ENCODE assay signal across 11 cellular contexts in the genomic region with DNA sequence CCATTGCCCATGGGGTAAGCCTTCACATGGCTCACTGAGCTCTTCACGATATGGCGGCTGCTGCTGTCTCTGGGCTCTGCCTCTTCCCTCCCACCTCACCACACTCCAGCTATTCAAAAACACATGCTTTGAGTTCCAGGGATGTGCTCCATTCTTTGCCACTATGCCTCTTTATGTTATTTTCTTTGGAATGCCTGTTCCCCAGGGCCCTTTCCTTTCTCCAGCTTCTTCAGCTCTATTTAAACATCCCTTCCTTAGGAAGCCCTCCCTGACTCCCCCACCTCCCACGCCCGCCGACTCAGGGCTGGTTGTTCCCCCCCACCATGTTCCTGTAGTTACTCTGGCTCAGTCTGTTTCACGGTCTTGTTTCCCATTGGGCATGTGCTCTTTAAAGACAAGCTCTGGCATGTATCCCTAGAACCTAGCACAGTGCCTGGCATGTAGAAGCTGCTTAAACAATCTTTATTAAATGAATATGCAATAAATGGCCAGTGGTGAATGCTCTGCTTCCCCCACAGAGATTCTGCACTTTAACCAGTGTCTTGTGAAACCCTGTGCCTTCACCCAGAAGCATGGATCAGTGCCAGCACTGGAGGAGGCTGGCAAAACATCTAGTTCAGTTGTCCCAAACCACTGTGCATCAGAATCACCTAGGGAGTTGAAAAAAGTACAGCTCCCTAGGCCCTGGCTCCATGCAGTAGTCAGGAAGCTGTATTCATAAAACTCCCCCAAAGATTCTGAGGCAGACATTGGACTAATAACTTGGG. TPM values are rescaled to one million over a fixed set of nuclear protein-coding genes. Genes with fewer than 3 reads are reported as not detected.
A peak's percentile ranks its signal among the peaks of the same experiment; 100 is the strongest.
DNase-seq lines count a peak whose midpoint lies in the region; ATAC-seq and TF ChIP-seq lines count a peak whose summit lies in the region.
"Had no signal": no experiment of that assay in that cellular context is flagged by ENCODE, and none has a peak within 500 bp of the region (broad histone marks: within the 10 kb centered on the region; RNA-seq: fewer than 3 reads in every experiment).

No MANE protein-coding gene starts in this region.

- H3K79me2 ChIP-seq in osteoblast (ENCODE audit: insufficient read depth, low read length) (no peaks in the 10 kb centered on the region), PC-3 (ENCODE audit: low read length) (no peaks in the 10 kb centered on the region)

- peak overlapping the region; percentile 43 for H3K4me2 ChIP-seq in osteoblast (ENCODE audit: insufficient read depth, low read length)
- H3K4me2 ChIP-seq in PC-3 (ENCODE audit: low read length), result no peak overlapping the region

- POLR2A ChIA-PET in PC-3 (lab: Charles Lee; ENCODE audit: unreplicated experiment), result no interaction called here

- BruUV-seq in PC-3 (replicated peaks; lab: Mats Ljungman, UMichigan), result no TSS peak

- H3K4me3 ChIP-seq in epithelial cell of proximal tubule (ENCODE audit: low read depth, low read length), result no peak overlapping the region
- no peak overlapping the region for H3K4me3 ChIP-seq in osteoblast (ENCODE audit: insufficient read depth, low read length)
- H3K4me3 ChIP-seq in PC-3 (ENCODE audit: low read length), result no peak overlapping the region
- H3K4me3 ChIP-seq: SJCRH30 had no signal

- no peak overlapping the region for H3K9ac ChIP-seq in PC-3 (ENCODE audit: low read length)

- H3K36me3 ChIP-seq in osteoblast (ENCODE audit: insufficient read depth, low read length), result no peaks in the 10 kb centered on the region
- no peaks in the 10 kb centered on the region for H3K36me3 ChIP-seq in PC-3 (ENCODE audit: low read depth, low read length)
- H3K36me3 ChIP-seq: brain microvascular endothelial cell, SJCRH30 had no signal

- intact Hi-C loops in PC-3 (cut with micrococcal nuclease), result no loop called here

- H3K9me3 ChIP-seq in osteoblast (ENCODE audit: low read depth, low read length) (no peaks in the 10 kb centered on the region), PC-3 (ENCODE audit: low read length) (no peaks in the 10 kb centered on the region)
- H3K9me3 ChIP-seq: SJCRH30 had no signal

- no peaks in the 10 kb centered on the region for H4K20me1 ChIP-seq in osteoblast (ENCODE audit: insufficient read depth, low read length)
- no peaks in the 10 kb centered on the region for H4K20me1 ChIP-seq in PC-3 (ENCODE audit: low read length)

- peaks cover 24% of the 10 kb centered on the region for H3K4me1 ChIP-seq in osteoblast (ENCODE audit: insufficient read depth, low read length)
- peaks cover 15% of the 10 kb centered on the region for H3K4me1 ChIP-seq in PC-3 (ENCODE audit: insufficient read depth, low read length)
- H3K4me1 ChIP-seq: SJCRH30 had no signal

- no peak overlapping the region for H3K27ac ChIP-seq in osteoblast (ENCODE audit: low read depth, low read length)
- no peak overlapping the region for H3K27ac ChIP-seq in PC-3 (ENCODE audit: low read length)
- H3K27ac ChIP-seq: brain microvascular endothelial cell, SJCRH30 had no signal

- H3F3A ChIP-seq in PC-3 (ENCODE audit: low read length, unreplicated experiment), result no peaks in the 10 kb centered on the region

- no peaks in the 10 kb centered on the region for H3K9me2 ChIP-seq in PC-3 (replicated peaks; ENCODE audit: low read length)

- no peak for TF ChIP-seq CTCF in epithelial cell of proximal tubule (conservative IDR thresholded peaks at IDR 0.05; ENCODE audit: low read depth, low read length)
- TF ChIP-seq CTCF in osteoblast (IDR thresholded peaks at IDR 0.05; ENCODE audit: extremely low read depth, low read depth, low read length), result no peak
- no peak for TF ChIP-seq CTCF in PC-3 (conservative IDR thresholded peaks at IDR 0.05; ENCODE audit: low read depth, low read length)

- DNase-seq in NCI-H226, result peak; percentile 61
- peak; percentile 35 for DNase-seq in epithelial cell of proximal tubule (ENCODE audit: low read depth)
- peak; percentile 83 for DNase-seq in osteoblast (ENCODE audit: insufficient read length, low spot score, missing footprints)
- DNase-seq in GF-D8 (lab: John Stamatoyannopoulos, UW), result no peak
- no peak for DNase-seq in PC-3
- DNase-seq: activated CD4-positive, alpha-beta memory T cell treated with anti-CD3 and anti-CD28 coated beads, Interleukin-2, amount 10 ng/mL, durations not matched to agents 7 days and 5 days; brain microvascular endothelial cell; DMS153; NCI-H1930; SJCRH30 had no signal

- H2AFZ ChIP-seq in osteoblast (ENCODE audit: low read length) (peak overlapping the region; percentile 60), PC-3 (ENCODE audit: low read length) (no peak overlapping the region)

- ATAC-seq in GM21367 (IDR thresholded peaks at IDR 0.05; ENCODE audit: unreplicated experiment) (no peak), PC-3 (no peak)

- H3K27me3 ChIP-seq in osteoblast (ENCODE audit: insufficient read depth, low read length) (no peaks in the 10 kb centered on the region), PC-3 (ENCODE audit: low read length) (no peaks in the 10 kb centered on the region)
- H3K27me3 ChIP-seq: brain microvascular endothelial cell, SJCRH30 had no signal

- CTCF ChIA-PET in PC-3 (lab: Charles Lee), result interaction anchor here (0.5 kb wide), 1 partner anchor 10 kb away, joined by 3 read pairs; no protein-coding TSS in a partner anchor

RNA-seq across cellular contexts. Expression of gene MYCBPAP, which starts 6.9 kb away (rescaled TPM):
- total RNA-seq in epithelial cell of proximal tubule, result 0.58 TPM in 1 of 2 replicates, not detected in the other
- 0.36 and 0.88 TPM in 2 replicates for total RNA-seq in osteoblast
- 0.29 and 1.9 TPM in 2 replicates for total RNA-seq in PC-3 (2014; rRNA removed)
- total RNA-seq: SJCRH30 had no signal

RNA-seq across cellular contexts. Expression of gene EPN3, which starts 17.4 kb away (rescaled TPM):
- total RNA-seq in epithelial cell of proximal tubule, result 2.8 and 3.3 TPM in 2 replicates
- total RNA-seq in osteoblast, result not detected in 2 replicates
- 20.5 and 30.1 TPM in 2 replicates for total RNA-seq in PC-3 (2014; rRNA removed)
- total RNA-seq: activated CD4-positive, alpha-beta memory T cell treated with anti-CD3 and anti-CD28 coated beads, Interleukin-2, amount 10 ng/mL, durations not matched to agents 7 days and 5 days; SJCRH30 had no signal

RNA-seq across cellular contexts. Expression of gene SPATA20, which starts 31.9 kb away (rescaled TPM):
- total RNA-seq in epithelial cell of proximal tubule (45.5 and 70.2 TPM in 2 replicates), osteoblast (126 and 142 TPM in 2 replicates), PC-3 (2014; rRNA removed) (104 and 115 TPM in 2 replicates)

RNA-seq across cellular contexts. Expression of gene RSAD1, which starts 36.5 kb away (rescaled TPM):
- total RNA-seq in epithelial cell of proximal tubule, result 17.1 and 18.4 TPM in 2 replicates
- 23.9 and 26.5 TPM in 2 replicates for total RNA-seq in osteoblast
- 37.7 and 46.7 TPM in 2 replicates for total RNA-seq in PC-3 (2014; rRNA removed)

RNA-seq across cellular contexts. Expression of gene CACNA1G, which starts 45.4 kb away (rescaled TPM):
- total RNA-seq in epithelial cell of proximal tubule, result not detected in 2 replicates
- total RNA-seq in osteoblast, result under 0.01 TPM in 2 replicates
- total RNA-seq in PC-3 (2014; rRNA removed), result 0.04 and 0.12 TPM in 2 replicates
- total RNA-seq: activated CD4-positive, alpha-beta memory T cell treated with anti-CD3 and anti-CD28 coated beads, Interleukin-2, amount 10 ng/mL, durations not matched to agents 7 days and 5 days had no signal

Comparison
In these comparisons a context has a peak if more than half of its experiments do, and no peak if none do; other contexts are left out.
1. DNase-seq: peak in NCI-H226 (single experiment), epithelial cell of proximal tubule (single experiment) and osteoblast (single experiment); none in GF-D8 (single experiment) and PC-3 (single experiment).